Comparison of ENCODE assay signal across 31 cellular contexts in genomic region chr13:106061781-106062180, GRCh38.
"Had no signal": no experiment of that assay in that cellular context is flagged by ENCODE, and none has a peak within 500 bp of the region (broad histone marks: within the 10 kb centered on the region; RNA-seq: fewer than 3 reads in every experiment).

No MANE protein-coding gene starts in this region.

- H3K27ac Mint-ChIP-seq: activated CD4-positive, alpha-beta memory T cell treated with anti-CD3 and anti-CD28 coated beads for 36 hours; activated CD4-positive, alpha-beta T cell treated with anti-CD3 and anti-CD28 coated beads for 36 hours; activated CD8-positive, alpha-beta memory T cell treated with anti-CD3 and anti-CD28 coated beads, Interleukin-2, amount 10 ng/mL, durations not matched to agents 7 days and 5 days; activated CD8-positive, alpha-beta T cell treated with anti-CD3 and anti-CD28 coated beads, Interleukin-2, amount 10 ng/mL, durations not matched to agents 7 days and 5 days; activated naive CD4-positive, alpha-beta T cell treated with anti-CD3 and anti-CD28 coated beads for 36 hours; activated naive CD4-positive, alpha-beta T cell treated with anti-CD3 and anti-CD28 coated beads, Interleukin-2, amount 50 U/mL, for 24 hours; activated naive CD8-positive, alpha-beta T cell treated with anti-CD3 and anti-CD28 coated beads for 36 hours; activated naive CD8-positive, alpha-beta T cell treated with anti-CD3 and anti-CD28 coated beads, Interleukin-2, amount 50 U/mL, for 24 hours; activated T-helper 1 cell treated with anti-CD3 and anti-CD28 coated beads, Interleukin-12 subunit alpha, Interleukin-12 subunit beta, Interleukin-2, Interleukin-4 antibody, amounts not matched to agents 30 ng/mL and 10 ng/mL and 1 ng/mL, durations not matched to agents 14 hours and 24 hours and 36 hours; activated T-helper 2 cell treated with anti-CD3 and anti-CD28 coated beads, Interferon-gamma antibody, Interleukin-2, Interleukin-4, amounts not matched to agents 10 μg/mL and 5 μg/mL and 100 μg/mL, durations not matched to agents 14 hours and 24 hours and 36 hours; dendritic cell treated with granulocyte-macrophage colony-stimulating factor and Interleukin-4, amounts not matched to agents 40 ng/mL and 50 ng/mL, for 4 days; endodermal cell had no signal

- H3K36me3 Mint-ChIP-seq: activated CD4-positive, alpha-beta memory T cell treated with anti-CD3 and anti-CD28 coated beads for 36 hours; activated CD8-positive, alpha-beta memory T cell treated with anti-CD3 and anti-CD28 coated beads, Interleukin-2, amount 10 ng/mL, durations not matched to agents 7 days and 5 days; activated naive CD4-positive, alpha-beta T cell treated with anti-CD3 and anti-CD28 coated beads, Interleukin-2, amount 50 U/mL, for 24 hours; activated naive CD8-positive, alpha-beta T cell treated with anti-CD3 and anti-CD28 coated beads for 36 hours had no signal

- H3K9me3 Mint-ChIP-seq: activated CD4-positive, alpha-beta memory T cell treated with anti-CD3 and anti-CD28 coated beads for 36 hours; activated naive CD4-positive, alpha-beta T cell treated with anti-CD3 and anti-CD28 coated beads for 36 hours; activated naive CD4-positive, alpha-beta T cell treated with anti-CD3 and anti-CD28 coated beads, Interleukin-2, amount 50 U/mL, for 24 hours; activated naive CD8-positive, alpha-beta T cell treated with anti-CD3 and anti-CD28 coated beads for 36 hours; activated naive CD8-positive, alpha-beta T cell treated with anti-CD3 and anti-CD28 coated beads, Interleukin-2, amount 50 U/mL, for 24 hours; activated T-helper 1 cell treated with anti-CD3 and anti-CD28 coated beads, Interleukin-12 subunit alpha, Interleukin-12 subunit beta, Interleukin-2, Interleukin-4 antibody, amounts not matched to agents 30 ng/mL and 10 ng/mL and 1 ng/mL, durations not matched to agents 14 hours and 24 hours and 36 hours; activated T-helper 2 cell treated with anti-CD3 and anti-CD28 coated beads, Interferon-gamma antibody, Interleukin-2, Interleukin-4, amounts not matched to agents 10 μg/mL and 5 μg/mL and 100 μg/mL, durations not matched to agents 14 hours and 24 hours and 36 hours; dendritic cell treated with granulocyte-macrophage colony-stimulating factor and Interleukin-4, amounts not matched to agents 40 ng/mL and 50 ng/mL, for 4 days; endodermal cell had no signal

- ATAC-seq: activated CD4-positive, alpha-beta T cell treated with anti-CD3 and anti-CD28 coated beads for 36 hours; activated CD8-positive, alpha-beta memory T cell treated with anti-CD3 and anti-CD28 coated beads, Interleukin-2, amount 10 ng/mL, durations not matched to agents 7 days and 5 days; activated CD8-positive, alpha-beta T cell treated with anti-CD3 and anti-CD28 coated beads, Interleukin-2, amount 10 ng/mL, durations not matched to agents 7 days and 5 days; activated naive CD8-positive, alpha-beta T cell treated with anti-CD3 and anti-CD28 coated beads, Interleukin-2, amount 50 U/mL, for 24 hours; body of pancreas; esophagus mucosa had no signal

- H3K4me3 Mint-ChIP-seq: activated CD4-positive, alpha-beta memory T cell treated with anti-CD3 and anti-CD28 coated beads for 36 hours; activated CD4-positive, alpha-beta T cell treated with anti-CD3 and anti-CD28 coated beads for 36 hours; activated CD8-positive, alpha-beta memory T cell treated with anti-CD3 and anti-CD28 coated beads, Interleukin-2, amount 10 ng/mL, durations not matched to agents 7 days and 5 days; activated CD8-positive, alpha-beta T cell treated with anti-CD3 and anti-CD28 coated beads, Interleukin-2, amount 10 ng/mL, durations not matched to agents 7 days and 5 days; activated naive CD4-positive, alpha-beta T cell treated with anti-CD3 and anti-CD28 coated beads for 36 hours; activated naive CD4-positive, alpha-beta T cell treated with anti-CD3 and anti-CD28 coated beads, Interleukin-2, amount 50 U/mL, for 24 hours; activated naive CD8-positive, alpha-beta T cell treated with anti-CD3 and anti-CD28 coated beads for 36 hours; activated naive CD8-positive, alpha-beta T cell treated with anti-CD3 and anti-CD28 coated beads, Interleukin-2, amount 50 U/mL, for 24 hours; activated T-helper 1 cell treated with anti-CD3 and anti-CD28 coated beads, Interleukin-12 subunit alpha, Interleukin-12 subunit beta, Interleukin-2, Interleukin-4 antibody, amounts not matched to agents 30 ng/mL and 10 ng/mL and 1 ng/mL, durations not matched to agents 14 hours and 24 hours and 36 hours; dendritic cell treated with granulocyte-macrophage colony-stimulating factor and Interleukin-4, amounts not matched to agents 40 ng/mL and 50 ng/mL, for 4 days; endodermal cell had no signal

- H3K4me1 Mint-ChIP-seq: activated CD4-positive, alpha-beta T cell treated with anti-CD3 and anti-CD28 coated beads for 36 hours; activated CD8-positive, alpha-beta memory T cell treated with anti-CD3 and anti-CD28 coated beads, Interleukin-2, amount 10 ng/mL, durations not matched to agents 7 days and 5 days; activated naive CD4-positive, alpha-beta T cell treated with anti-CD3 and anti-CD28 coated beads, Interleukin-2, amount 50 U/mL, for 24 hours; activated naive CD8-positive, alpha-beta T cell treated with anti-CD3 and anti-CD28 coated beads for 36 hours; activated naive CD8-positive, alpha-beta T cell treated with anti-CD3 and anti-CD28 coated beads, Interleukin-2, amount 50 U/mL, for 24 hours; endodermal cell had no signal

- DNase-seq: activated CD4-positive, alpha-beta memory T cell treated with anti-CD3 and anti-CD28 coated beads for 36 hours; activated CD4-positive, alpha-beta T cell treated with anti-CD3 and anti-CD28 coated beads for 36 hours; activated CD4-positive, alpha-beta T cell treated with anti-CD3 and anti-CD28 coated beads, Interleukin-2, amount 50 U/mL, for 1 hour; activated CD4-positive, CD25-positive, alpha-beta regulatory T cell; activated CD4-positive, CD25-positive, alpha-beta regulatory T cell treated with anti-CD3 and anti-CD28 coated beads, Interleukin-2, amount 50 U/mL, for 72 hours; activated CD8-positive, alpha-beta memory T cell treated with anti-CD3 and anti-CD28 coated beads, Interleukin-2, amount 10 ng/mL, durations not matched to agents 7 days and 5 days; activated CD8-positive, alpha-beta memory T cell treated with anti-CD3 and anti-CD28 coated beads, Interleukin-2, amount 50 U/mL, for 4 hours; activated CD8-positive, alpha-beta T cell treated with anti-CD3 and anti-CD28 coated beads, Interleukin-2, amount 10 ng/mL, durations not matched to agents 7 days and 5 days; activated effector memory CD4-positive, alpha-beta T cell treated with anti-CD3 and anti-CD28 coated beads, Interleukin-2, amount 50 U/mL, for 16 hours; activated naive CD4-positive, alpha-beta T cell treated with anti-CD3 and anti-CD28 coated beads for 36 hours; activated naive CD8-positive, alpha-beta T cell treated with anti-CD3 and anti-CD28 coated beads for 36 hours; activated naive CD8-positive, alpha-beta T cell treated with anti-CD3 and anti-CD28 coated beads, Interleukin-2, amount 50 U/mL, for 24 hours; activated T-cell treated with anti-CD3 and anti-CD28 coated beads, Interleukin-2, amount 50 U/mL, for 1 hour; activated T-cell treated with anti-CD3 and anti-CD28 coated beads, Interleukin-2, amount 50 U/mL, for 48 hours; adrenal gland; amygdala; aorta; body of pancreas; central memory CD4-positive, alpha-beta T cell; cerebellar nuclear complex; colonic mucosa; dorsolateral prefrontal cortex; effector memory CD4-positive, alpha-beta T cell; endodermal cell; foreskin fibroblast; T-helper 2 cell had no signal

- H3K27me3 Mint-ChIP-seq: activated CD4-positive, alpha-beta memory T cell treated with anti-CD3 and anti-CD28 coated beads for 36 hours; activated CD4-positive, alpha-beta T cell treated with anti-CD3 and anti-CD28 coated beads for 36 hours; activated CD8-positive, alpha-beta memory T cell treated with anti-CD3 and anti-CD28 coated beads, Interleukin-2, amount 10 ng/mL, durations not matched to agents 7 days and 5 days; activated naive CD4-positive, alpha-beta T cell treated with anti-CD3 and anti-CD28 coated beads, Interleukin-2, amount 50 U/mL, for 24 hours; activated naive CD8-positive, alpha-beta T cell treated with anti-CD3 and anti-CD28 coated beads for 36 hours; dendritic cell treated with granulocyte-macrophage colony-stimulating factor and Interleukin-4, amounts not matched to agents 40 ng/mL and 50 ng/mL, for 4 days had no signal
